In genomic region chrX:11789809-11790208, GRCh38 we compare ENCODE assay signal across 13 cellular contexts. TPM values are rescaled to one million over a fixed set of nuclear protein-coding genes. Genes with fewer than 3 reads are reported as not detected.
DNase-seq lines count a peak whose midpoint lies in the region; ATAC-seq, FAIRE-seq and TF ChIP-seq lines count a peak whose summit lies in the region.
"Had no signal": no experiment of that assay in that cellular context is flagged by ENCODE, and none has a peak within 500 bp of the region (broad histone marks: within the 10 kb centered on the region; RNA-seq: fewer than 3 reads in every experiment).

No MANE protein-coding gene starts in this region.

- H3K36me3 Mint-ChIP-seq in stimulated activated effector memory CD8-positive, alpha-beta T cell treated with anti-CD3 and anti-CD28 coated beads, Interleukin-12 subunit alpha, Interleukin-12 subunit beta, amount 100 ng/mL, for 72 hours, result peaks cover 7% of the 10 kb centered on the region

- H3K27ac Mint-ChIP-seq in stimulated activated effector memory CD8-positive, alpha-beta T cell treated with anti-CD3 and anti-CD28 coated beads, Interleukin-12 subunit alpha, Interleukin-12 subunit beta, amount 100 ng/mL, for 72 hours, result no peak overlapping the region
- H3K27ac Mint-ChIP-seq: CD4-positive, alpha-beta T cell; nephron had no signal

- no peaks in the 10 kb centered on the region for H3K9me3 Mint-ChIP-seq in stimulated activated effector memory CD8-positive, alpha-beta T cell treated with anti-CD3 and anti-CD28 coated beads, Interleukin-12 subunit alpha, Interleukin-12 subunit beta, amount 100 ng/mL, for 72 hours
- H3K9me3 Mint-ChIP-seq: CD4-positive, alpha-beta T cell had no signal

- no TSS peak for BruUV-seq in PC-3 (replicated peaks; lab: Mats Ljungman, UMichigan)

- no peaks in the 10 kb centered on the region for H3K9me2 ChIP-seq in PC-3 (replicated peaks; ENCODE audit: low read length)

- H2AFZ ChIP-seq in PC-3 (ENCODE audit: low read length), result no peak overlapping the region

- H3K4me1 Mint-ChIP-seq in stimulated activated effector memory CD8-positive, alpha-beta T cell treated with anti-CD3 and anti-CD28 coated beads, Interleukin-12 subunit alpha, Interleukin-12 subunit beta, amount 100 ng/mL, for 72 hours, result peaks cover 18% of the 10 kb centered on the region
- H3K4me1 Mint-ChIP-seq: nephron had no signal

- ATAC-seq in GM18907 (IDR thresholded peaks at IDR 0.05; ENCODE audit: unreplicated experiment), result peak; percentile 47
- peak; percentile 42 for ATAC-seq in GM21576 (IDR thresholded peaks at IDR 0.05; ENCODE audit: unreplicated experiment)
- ATAC-seq in HG03159 (IDR thresholded peaks at IDR 0.05; ENCODE audit: unreplicated experiment), result peak; percentile 40
- no peak for ATAC-seq in PC-3
- no peak for ATAC-seq in stimulated activated effector memory CD8-positive, alpha-beta T cell treated with anti-CD3 and anti-CD28 coated beads, Interleukin-12 subunit alpha, Interleukin-12 subunit beta, amount 100 ng/mL, for 72 hours
- ATAC-seq: esophagus mucosa, HepG2 had no signal

- no peaks in the 10 kb centered on the region for H3K9me3 ChIP-seq in PC-3 (ENCODE audit: low read length)

- no peak overlapping the region for H3K4me2 ChIP-seq in PC-3 (ENCODE audit: low read length)

- H3K4me3 ChIP-seq in PC-3 (ENCODE audit: low read length), result no peak overlapping the region

- no peak overlapping the region for H3K27ac ChIP-seq in PC-3 (ENCODE audit: low read length)

- H3F3A ChIP-seq in PC-3 (ENCODE audit: low read length, unreplicated experiment), result no peaks in the 10 kb centered on the region

- no peak overlapping the region for H3K4me3 Mint-ChIP-seq in stimulated activated effector memory CD8-positive, alpha-beta T cell treated with anti-CD3 and anti-CD28 coated beads, Interleukin-12 subunit alpha, Interleukin-12 subunit beta, amount 100 ng/mL, for 72 hours
- H3K4me3 Mint-ChIP-seq: CD4-positive, alpha-beta T cell; nephron had no signal

- intact Hi-C loops in PC-3 (cut with micrococcal nuclease), result no loop called here

- DNase-seq in PC-3 (no peak), CD1c-positive myeloid dendritic cell (ENCODE audit: extremely low spot score) (no peak)
- DNase-seq in stimulated activated effector memory CD8-positive, alpha-beta T cell treated with anti-CD3 and anti-CD28 coated beads, Interleukin-12 subunit alpha, Interleukin-12 subunit beta, amount 100 ng/mL, for 72 hours (ENCODE audit: low spot score in 2 of 2), result no peak
- DNase-seq: CD4-positive, alpha-beta T cell; NCI-H1417 treated with DMSO at 0.1 percent for 48 hours; NCI-H526 treated with DMSO at 0.1 percent for 48 hours had no signal

- CTCF ChIA-PET in PC-3 (lab: Charles Lee), result no interaction called here

- H4K20me1 ChIP-seq in PC-3 (ENCODE audit: low read length), result no peaks in the 10 kb centered on the region

- H3K4me1 ChIP-seq in PC-3 (ENCODE audit: insufficient read depth, low read length), result peaks cover 13% of the 10 kb centered on the region

- H3K9ac ChIP-seq in PC-3 (ENCODE audit: low read length), result no peak overlapping the region

- no peaks in the 10 kb centered on the region for H3K36me3 ChIP-seq in PC-3 (ENCODE audit: low read depth, low read length)

- no peak for TF ChIP-seq CTCF in PC-3 (conservative IDR thresholded peaks at IDR 0.05; ENCODE audit: low read depth, low read length)

- no peaks in the 10 kb centered on the region for H3K79me2 ChIP-seq in PC-3 (ENCODE audit: low read length)

- FAIRE-seq in colon (lab: Jason Lieb, UNC), result peak; percentile 95
- FAIRE-seq: HepG2 had no signal

- no peaks in the 10 kb centered on the region for H3K27me3 ChIP-seq in PC-3 (ENCODE audit: low read length)

- POLR2A ChIA-PET in PC-3 (lab: Charles Lee; ENCODE audit: unreplicated experiment), result no interaction called here

RNA-seq across cellular contexts. Expression of gene MSL3, which starts 31.8 kb away (rescaled TPM):
- 28.6 and 30.3 TPM in 2 replicates for total RNA-seq in PC-3 (2014; rRNA removed)

Comparison
In these comparisons a context has a peak if more than half of its experiments do, and no peak if none do; other contexts are left out.
1. ATAC-seq: peak in GM18907 (single experiment), GM21576 (single experiment) and HG03159 (single experiment); none in PC-3 (single experiment) and stimulated activated effector memory CD8-positive, alpha-beta T cell treated with anti-CD3 and anti-CD28 coated beads, Interleukin-12 subunit alpha, Interleukin-12 subunit beta, amount 100 ng/mL, for 72 hours (single experiment).